8 cellular contexts compared by ENCODE assay signal in genomic region chr1:1348420-1349255, GRCh38. TPM values are rescaled to one million over a fixed set of nuclear protein-coding genes. Genes with fewer than 3 reads are reported as not detected.
A peak's percentile ranks its signal among the peaks of the same experiment; 100 is the strongest.
DNase-seq lines count a peak whose midpoint lies in the region; ATAC-seq and TF ChIP-seq lines count a peak whose summit lies in the region.

No MANE protein-coding gene starts in this region.

- peak overlapping the region; percentile 28 for H3K27ac Mint-ChIP-seq in glutamatergic neuron (ENCODE audit: unreplicated experiment)

- intact Hi-C loops in sigmoid colon (cut with DNase I): loop anchor here (2.0 kb wide), 3 partner anchors 24 to 40 kb away; partner anchors contain the start of genes CPTP, INTS11 and PUSL1

- TF ChIP-seq EP300 in sigmoid colon (IDR thresholded peaks at IDR 0.05): no peak

- H3K27me3 ChIP-seq in WERI-Rb-1 (ENCODE audit: insufficient read depth, low read depth, severe bottlenecking) (no peaks in the 10 kb centered on the region), sigmoid colon (no peaks in the 10 kb centered on the region)

- H3K9me3 ChIP-seq in WERI-Rb-1 (ENCODE audit: severe bottlenecking) (no peaks in the 10 kb centered on the region), sigmoid colon (no peaks in the 10 kb centered on the region)

- H3K4me1 Mint-ChIP-seq in glutamatergic neuron (ENCODE audit: low read depth, unreplicated experiment): peaks cover 16% of the 10 kb centered on the region

- TF ChIP-seq CTCF in WERI-Rb-1 (IDR thresholded peaks at IDR 0.05; ENCODE audit: low read depth, low read length) (no peak), glutamatergic neuron (IDR thresholded peaks at IDR 0.05; ENCODE audit: partially characterized antibody, unreplicated experiment) (no peak), sigmoid colon (IDR thresholded peaks at IDR 0.05) (no peak)

- H3K4me3 Mint-ChIP-seq in glutamatergic neuron (ENCODE audit: unreplicated experiment): peak overlapping the region; percentile 82

- peak overlapping the region; percentile 67 for H3K4me3 ChIP-seq in WERI-Rb-1 (ENCODE audit: low read depth, low read length)
- H3K4me3 ChIP-seq in sigmoid colon: peak overlapping the region; percentile 58 to 80 (median 70)

- H3K36me3 ChIP-seq in WERI-Rb-1 (peaks cover 28% of the 10 kb centered on the region), sigmoid colon (peaks cover 0 to 11% (median 3%) of the 10 kb centered on the region in 4 donors)

- peaks cover 3% of the 10 kb centered on the region for H3K9me3 Mint-ChIP-seq in glutamatergic neuron (ENCODE audit: unreplicated experiment)

- peak; percentile 25 for ATAC-seq in HG03045 (IDR thresholded peaks at IDR 0.05; ENCODE audit: unreplicated experiment)

- H3K27me3 Mint-ChIP-seq in glutamatergic neuron (ENCODE audit: unreplicated experiment): peaks cover 12% of the 10 kb centered on the region

- H3K4me1 ChIP-seq in sigmoid colon: peaks cover 0 to 67% (median 57%) of the 10 kb centered on the region in 4 donors

- no peak for TF ChIP-seq POLR2A in sigmoid colon (IDR thresholded peaks at IDR 0.05)

- H3K36me3 Mint-ChIP-seq in glutamatergic neuron (ENCODE audit: unreplicated experiment): no peaks in the 10 kb centered on the region

- DNase-seq in NCI-H146 (lab: John Stamatoyannopoulos, UW) (peak; percentile 43), NCI-H146 treated with DMSO at 0.1 percent for 48 hours (lab: John Stamatoyannopoulos, UW; ENCODE audit: unreplicated experiment) (no peak), WERI-Rb-1 (no peak), glutamatergic neuron (no peak), sigmoid colon (no peak), SHP77 (lab: John Stamatoyannopoulos, UW) (no peak), NCI-H1694 treated with DMSO at 0.1 percent for 48 hours (lab: John Stamatoyannopoulos, UW) (no peak)

- WGBS in sigmoid colon, 2 donors: 1% methylated on average over 109 of the region's 109 CpGs

- H3K27ac ChIP-seq in WERI-Rb-1: peak overlapping the region; percentile 80
- peak overlapping the region; percentile 71 to 96 (median 78) for H3K27ac ChIP-seq in sigmoid colon

RNA-seq across cellular contexts. Expression of gene DVL1, which starts 0.6 kb away (rescaled TPM):
- total RNA-seq in glutamatergic neuron (ENCODE audit: unreplicated experiment) (124 TPM), sigmoid colon (10 to 100 TPM; 50.7 to 85.0 (median 61.9) TPM)
- 10 to 100 TPM; 25.8 to 59.9 (median 36.3) TPM for polyA plus RNA-seq in sigmoid colon

RNA-seq across cellular contexts. Expression of gene MXRA8, which starts 9.7 kb away (rescaled TPM):
- total RNA-seq in glutamatergic neuron (ENCODE audit: unreplicated experiment) (7.7 TPM), sigmoid colon (100 to 1,000 TPM in 3 of 4 donors, 10 to 100 TPM in 1; 78.8 to 234 (median 114) TPM)
- polyA plus RNA-seq in sigmoid colon: 10 to 100 TPM in 2 of 3 donors, 1 to 10 TPM in 1; 2.8 to 26.2 (median 22.2) TPM

RNA-seq across cellular contexts. Expression of gene TAS1R3, which starts 17.6 kb away (rescaled TPM):
- 1.3 TPM for total RNA-seq in glutamatergic neuron (ENCODE audit: unreplicated experiment)
- total RNA-seq in sigmoid colon: not detected
- polyA plus RNA-seq in sigmoid colon: under 1 TPM in 2 of 3 donors, not detected in 1; 0.60 to 0.64 TPM

RNA-seq across cellular contexts. Expression of gene CPTP, which starts 24.0 kb away (rescaled TPM):
- total RNA-seq in glutamatergic neuron (ENCODE audit: unreplicated experiment) (18.7 TPM), sigmoid colon (10 to 100 TPM in 2 of 4 donors, 1 to 10 TPM in 2; 8.4 to 21.6 (median 10.5) TPM)
- polyA plus RNA-seq in sigmoid colon: 10 to 100 TPM; 41.4 to 57.1 (median 42.0) TPM

RNA-seq across cellular contexts. Expression of gene INTS11, which starts 24.2 kb away (rescaled TPM):
- 147 TPM for total RNA-seq in glutamatergic neuron (ENCODE audit: unreplicated experiment)
- 100 to 1,000 TPM in 1 of 4 donors, 10 to 100 TPM in 3; 83.8 to 135 (median 93.4) TPM for total RNA-seq in sigmoid colon
- 100 to 1,000 TPM in 1 of 3 donors, 10 to 100 TPM in 2; 58.3 to 117 (median 62.7) TPM for polyA plus RNA-seq in sigmoid colon
